ENCODE assay signal across 8 cellular contexts in the genomic region with DNA sequence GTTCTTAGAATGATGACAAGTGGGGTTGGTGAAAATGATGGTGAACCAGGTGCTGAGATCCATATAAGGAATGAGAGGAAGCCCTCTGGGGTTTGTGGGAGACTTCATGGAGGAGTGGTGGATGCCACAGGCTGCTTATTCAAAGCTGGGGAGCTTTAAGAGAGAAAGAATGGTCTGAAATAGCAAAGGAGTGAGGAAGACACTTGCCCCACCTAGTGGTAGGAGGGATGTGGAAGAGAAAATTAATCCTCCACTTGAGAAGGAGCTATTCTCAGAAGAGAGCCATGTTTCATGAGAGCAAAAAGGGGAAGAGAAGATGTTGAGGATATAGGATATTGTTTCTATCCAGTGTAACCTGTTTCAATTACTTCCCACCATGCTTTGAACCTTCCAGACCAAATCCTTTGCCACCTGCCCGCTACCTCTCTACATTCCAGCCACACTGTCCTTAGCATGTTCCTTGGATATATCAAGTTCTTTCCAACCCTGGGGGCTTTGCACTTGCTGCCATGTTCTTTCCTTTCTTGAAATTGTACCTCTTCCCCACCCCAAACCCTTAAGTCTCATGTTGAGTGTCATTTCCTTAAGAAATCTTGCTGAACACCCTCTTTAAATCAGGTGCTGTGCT. TPM values are rescaled to one million over a fixed set of nuclear protein-coding genes. Genes with fewer than 3 reads are reported as not detected.
A peak's percentile ranks its signal among the peaks of the same experiment; 100 is the strongest.
DNase-seq lines count a peak whose midpoint lies in the region; ATAC-seq, FAIRE-seq and TF ChIP-seq lines count a peak whose summit lies in the region.

No MANE protein-coding gene starts in this region.

- no peak overlapping the region for H3K4me3 Mint-ChIP-seq in activated naive CD8-positive, alpha-beta T cell treated with anti-CD3 and anti-CD28 coated beads, Interleukin-2, amount 50 U/mL, for 24 hours

- H3K9me3 Mint-ChIP-seq in activated naive CD8-positive, alpha-beta T cell treated with anti-CD3 and anti-CD28 coated beads, Interleukin-2, amount 50 U/mL, for 24 hours: no peaks in the 10 kb centered on the region

- no peak for ATAC-seq in activated naive CD8-positive, alpha-beta T cell treated with anti-CD3 and anti-CD28 coated beads, Interleukin-2, amount 50 U/mL, for 24 hours
- peak; percentile 57 for ATAC-seq in upper lobe of right lung
- ATAC-seq in HG02571 (IDR thresholded peaks at IDR 0.05; ENCODE audit: unreplicated experiment): no peak

- DNase-seq in DMS 273 (lab: John Stamatoyannopoulos, UW; ENCODE audit: unreplicated experiment) (peak; percentile 70), GM20000 (ENCODE audit: low spot score) (peak; percentile 52), NCI-H2196 (lab: John Stamatoyannopoulos, UW; ENCODE audit: unreplicated experiment) (peak; percentile 48), kidney (no peak), upper lobe of right lung (no peak), GOT3 (lab: John Stamatoyannopoulos, UW) (no peak)
- peak; percentile 25 for DNase-seq in activated naive CD8-positive, alpha-beta T cell treated with anti-CD3 and anti-CD28 coated beads, Interleukin-2, amount 50 U/mL, for 24 hours

- no peak for FAIRE-seq in kidney (lab: Jason Lieb, UNC)

- H3K9me3 ChIP-seq in kidney (ENCODE audit: control insufficient read depth in 1 of 2, low read length in 2 of 2): no peaks in the 10 kb centered on the region
- H3K9me3 ChIP-seq in upper lobe of right lung: no peaks in the 10 kb centered on the region

- no peak overlapping the region for H3K27ac Mint-ChIP-seq in activated naive CD8-positive, alpha-beta T cell treated with anti-CD3 and anti-CD28 coated beads, Interleukin-2, amount 50 U/mL, for 24 hours

- intact Hi-C loops in kidney (cut with DNase I) (loop anchor here (10.0 kb wide), 1 partner anchor 324 kb away; the partner anchor contains the start of gene TEDDM1), upper lobe of right lung (cut with DNase I) (no loop called here)

- no peaks in the 10 kb centered on the region for H3K27me3 Mint-ChIP-seq in activated naive CD8-positive, alpha-beta T cell treated with anti-CD3 and anti-CD28 coated beads, Interleukin-2, amount 50 U/mL, for 24 hours

- H3K4me3 ChIP-seq in kidney (ENCODE audit: low read length in 2 of 2) (no peak overlapping the region), upper lobe of right lung (no peak overlapping the region)

- H3K36me3 ChIP-seq in kidney (ENCODE audit: control insufficient read depth in 1 of 2, insufficient read depth in 2 of 2, low read length in 2 of 2) (no peaks in the 10 kb centered on the region), upper lobe of right lung (no peaks in the 10 kb centered on the region)

- peaks cover 7% of the 10 kb centered on the region for H3K4me1 Mint-ChIP-seq in activated naive CD8-positive, alpha-beta T cell treated with anti-CD3 and anti-CD28 coated beads, Interleukin-2, amount 50 U/mL, for 24 hours

- H3K36me3 Mint-ChIP-seq in activated naive CD8-positive, alpha-beta T cell treated with anti-CD3 and anti-CD28 coated beads, Interleukin-2, amount 50 U/mL, for 24 hours (ENCODE audit: low read depth): no peaks in the 10 kb centered on the region

- H3K4me1 ChIP-seq in kidney (ENCODE audit: control insufficient read depth in 1 of 2, insufficient read depth in 1 of 2, low read depth in 1 of 2, low read length in 2 of 2) (peaks cover 0 to 4% of the 10 kb centered on the region in 2 donors), upper lobe of right lung (peaks cover 8% of the 10 kb centered on the region)

- no peaks in the 10 kb centered on the region for H3K27me3 ChIP-seq in upper lobe of right lung

- H3K9ac ChIP-seq in kidney (ENCODE audit: low read length in 2 of 2): no peak overlapping the region

- TF ChIP-seq CTCF in GM20000 (IDR thresholded peaks at IDR 0.05; ENCODE audit: extremely low read depth, missing control alignments) (peak; percentile 69), kidney (IDR thresholded peaks at IDR 0.05; ENCODE audit: borderline replicate concordance, extremely low read depth, insufficient read depth) (peak; percentile 51), upper lobe of right lung (IDR thresholded peaks at IDR 0.05) (peak; percentile 67)

- H3K27ac ChIP-seq in kidney (ENCODE audit: low read depth in 2 of 2, low read length in 2 of 2) (no peak overlapping the region), upper lobe of right lung (no peak overlapping the region)

RNA-seq across cellular contexts. Expression of gene ZNF648, which starts 19.6 kb away (rescaled TPM):
- total RNA-seq in kidney (not detected), upper lobe of right lung (not detected)
- not detected for polyA plus RNA-seq in kidney (ENCODE audit: insufficient read depth, low read depth, low replicate concordance)

Comparison
In these comparisons a context has a peak if more than half of its experiments do, and no peak if none do; other contexts are left out.
1. DNase-seq: peak in DMS 273 (single experiment), GM20000 (single experiment), NCI-H2196 (single experiment) and activated naive CD8-positive, alpha-beta T cell treated with anti-CD3 and anti-CD28 coated beads, Interleukin-2, amount 50 U/mL, for 24 hours (single experiment); none in kidney (single experiment), upper lobe of right lung (single experiment) and GOT3 (single experiment).
2. Peak in every context shown above with its lines, with median percentiles within 50 percentile points of each other: CTCF ChIP-seq.